1 cellular context compared by ENCODE assay signal in genomic region chr12:46549527-46550265, GRCh38.
TF ChIP-seq lines count a peak whose summit lies in the region.

No MANE protein-coding gene starts in this region.

TF ChIP-seq in K562, 482 proteins besides CTCF, POLR2A, EP300 and RAD21 (continued from another document and continues in another):
- peak; percentile 46 to 68 for TF ChIP-seq AFF1 (IDR thresholded peaks at IDR 0.05; ENCODE audit: low read depth in 1 of 2, partially characterized antibody in 2 of 2)
- TF ChIP-seq NRF1 (conservative IDR thresholded peaks at IDR 0.05 in 1 of 2, IDR thresholded peaks at IDR 0.05 in 1 of 2) = no peak
- TF ChIP-seq ZBTB7A (IDR thresholded peaks at IDR 0.05; ENCODE audit: borderline replicate concordance, control insufficient read depth, low read depth, low read length) = no peak
- TF ChIP-seq BRD9 (IDR thresholded peaks at IDR 0.05; ENCODE audit: low read depth, partially characterized antibody) = peak; percentile 95
- TF ChIP-seq U2AF2 (optimal IDR thresholded peaks at IDR 0.05; ENCODE audit: low read depth, low read length) = no peak
- TF ChIP-seq ZBTB17 (CRISPR knock-in tag; IDR thresholded peaks at IDR 0.05) = peak; percentile 26; the same call in 1 of the 2 replicates
- peak; percentile 45; the same call in 1 of the 2 replicates for TF ChIP-seq CTBP1 (IDR thresholded peaks at IDR 0.05; ENCODE audit: borderline replicate concordance)
- peak; percentile 91 for TF ChIP-seq CEBPB (tag; IDR thresholded peaks at IDR 0.05)
- TF ChIP-seq RBFOX2 (IDR thresholded peaks at IDR 0.05; ENCODE audit: low read depth, low read length) = peak; percentile 73
- TF ChIP-seq ETV1 (tag; conservative IDR thresholded peaks at IDR 0.05; ENCODE audit: low read depth) = peak; percentile 97
- peak; percentile 92 for TF ChIP-seq NFRKB (IDR thresholded peaks at IDR 0.05; ENCODE audit: low read depth)
- TF ChIP-seq MTA3 (IDR thresholded peaks at IDR 0.05; ENCODE audit: borderline replicate concordance) = 0 out of 2 replicates have a peak, but pooled peaks have one; percentile 59
- TF ChIP-seq PATZ1 (CRISPR knock-in tag; IDR thresholded peaks at IDR 0.05; ENCODE audit: borderline replicate concordance) = 0 out of 2 replicates have a peak, but pooled peaks have one; percentile 45
- no peak for TF ChIP-seq ZBTB5 (IDR thresholded peaks at IDR 0.05)
- TF ChIP-seq ARID3A (IDR thresholded peaks at IDR 0.05; ENCODE audit: borderline replicate concordance, low read depth, low read length) = 0 out of 2 replicates have a peak, but pooled peaks have one; percentile 66
- TF ChIP-seq DDX20 (tag; IDR thresholded peaks at IDR 0.05; ENCODE audit: low read depth) = peak; percentile 38; the same call in 1 of the 2 replicates
- peak; percentile 76 for TF ChIP-seq HDAC3 (IDR thresholded peaks at IDR 0.05; ENCODE audit: borderline replicate concordance, partially characterized antibody)
- no peak for TF ChIP-seq HEY1 (CRISPR knock-in tag; IDR thresholded peaks at IDR 0.05; ENCODE audit: borderline replicate concordance)
- peak; percentile 48 for TF ChIP-seq POLR2B (IDR thresholded peaks at IDR 0.05; ENCODE audit: low read depth, partially characterized antibody)
- TF ChIP-seq MAZ (CRISPR knock-in tag; conservative IDR thresholded peaks at IDR 0.05 in 1 of 2, IDR thresholded peaks at IDR 0.05 in 1 of 2) = peak; percentile 36 to 54; a peak in 2 of 4 replicates
- TF ChIP-seq ARNT (IDR thresholded peaks at IDR 0.05) = peak in 1 of 2 experiments; percentile 42; a peak in 1 of 4 replicates
- TF ChIP-seq ZNF707 (CRISPR knock-in tag; conservative IDR thresholded peaks at IDR 0.05) = 0 out of 2 replicates have a peak, but pooled peaks have one; percentile 11
- TF ChIP-seq BACH1 (tag; IDR thresholded peaks at IDR 0.05) = peak; percentile 24; the same call in 1 of the 2 replicates
- peak; percentile 40; the same call in 1 of the 2 replicates for TF ChIP-seq CREB1 (IDR thresholded peaks at IDR 0.05)
- TF ChIP-seq CREB1 (CRISPR knock-in tag; IDR thresholded peaks at IDR 0.05) = no peak
- TF ChIP-seq ZNF584 (CRISPR knock-in tag; IDR thresholded peaks at IDR 0.05; ENCODE audit: low read depth) = peak; percentile 85
- TF ChIP-seq ZNF41 (CRISPR knock-in tag; conservative IDR thresholded peaks at IDR 0.05) = peak; percentile 44; the same call in 1 of the 2 replicates
- peak; percentile 37; the same call in 1 of the 2 replicates for TF ChIP-seq HBP1 (CRISPR knock-in tag; IDR thresholded peaks at IDR 0.05)
- no peak for TF ChIP-seq ZNF830 (CRISPR knock-in tag; IDR thresholded peaks at IDR 0.05)
- 0 out of 6 replicates have a peak, but pooled peaks of 1 of the 3 experiments have one; percentile 35 for TF ChIP-seq ZBTB11 (CRISPR knock-in tag; IDR thresholded peaks at IDR 0.05)
- peak; percentile 95 for TF ChIP-seq HNRNPLL (IDR thresholded peaks at IDR 0.05; ENCODE audit: low read depth, low read length, poor library complexity, severe bottlenecking)
- peak; percentile 99 for TF ChIP-seq JUND (IDR thresholded peaks at IDR 0.05; ENCODE audit: borderline replicate concordance, low read depth, low read length)
- peak; percentile 97 for TF ChIP-seq JUND (tag; IDR thresholded peaks at IDR 0.05; ENCODE audit: borderline replicate concordance, low read depth, low read length)
